In genomic region chr17:79350516-79350915, GRCh38 we compare ENCODE assay signal across 28 cellular contexts.
DNase-seq lines count a peak whose midpoint lies in the region; ATAC-seq, FAIRE-seq and TF ChIP-seq lines count a peak whose summit lies in the region.
"Had no signal": no experiment of that assay in that cellular context is flagged by ENCODE, and none has a peak within 500 bp of the region (broad histone marks: within the 10 kb centered on the region; RNA-seq: fewer than 3 reads in every experiment).

No MANE protein-coding gene starts in this region.

- H3K27me3 Mint-ChIP-seq in activated CD8-positive, alpha-beta memory T cell treated with anti-CD3 and anti-CD28 coated beads, Interleukin-2, amount 10 ng/mL, durations not matched to agents 7 days and 5 days, result peaks cover 17% of the 10 kb centered on the region
- peaks cover 59% of the 10 kb centered on the region for H3K27me3 Mint-ChIP-seq in chondrocyte (ENCODE audit: low read depth)

- TF ChIP-seq CTCF in chondrocyte (IDR thresholded peaks at IDR 0.05) (no peak), kidney (IDR thresholded peaks at IDR 0.05; ENCODE audit: borderline replicate concordance, extremely low read depth, insufficient read depth) (no peak)

- H3K4me1 ChIP-seq in kidney (ENCODE audit: control insufficient read depth in 1 of 2, insufficient read depth in 1 of 2, low read depth in 1 of 2, low read length in 2 of 2), result no peaks in the 10 kb centered on the region
- H3K4me1 ChIP-seq: A549, BE2C, BLaER1 had no signal

- H3K9me3 ChIP-seq in kidney (ENCODE audit: control insufficient read depth in 1 of 2, low read length in 2 of 2), result peaks cover 0 to under 1% of the 10 kb centered on the region in 2 donors
- H3K9me3 ChIP-seq: BE2C had no signal

- no peak overlapping the region for H3K9ac ChIP-seq in kidney (ENCODE audit: low read length in 2 of 2)
- H3K9ac ChIP-seq: BLaER1 had no signal

- H3K36me3 Mint-ChIP-seq in activated CD8-positive, alpha-beta memory T cell treated with anti-CD3 and anti-CD28 coated beads, Interleukin-2, amount 10 ng/mL, durations not matched to agents 7 days and 5 days, result no peaks in the 10 kb centered on the region
- no peaks in the 10 kb centered on the region for H3K36me3 Mint-ChIP-seq in chondrocyte (ENCODE audit: low read depth)
- no peaks in the 10 kb centered on the region for H3K36me3 Mint-ChIP-seq in stimulated activated effector memory CD8-positive, alpha-beta T cell treated with anti-CD3 and anti-CD28 coated beads, Interleukin-12 subunit alpha, Interleukin-12 subunit beta, amount 100 ng/mL, for 72 hours
- H3K36me3 Mint-ChIP-seq: CD14-positive monocyte; CD4-positive, alpha-beta memory T cell; CD4-positive, CD25-positive, alpha-beta regulatory T cell had no signal

- peak; percentile 5 for DNase-seq in activated CD8-positive, alpha-beta memory T cell treated with anti-CD3 and anti-CD28 coated beads, Interleukin-2, amount 50 U/mL, for 4 hours
- DNase-seq in activated CD8-positive, alpha-beta memory T cell treated with anti-CD3 and anti-CD28 coated beads, Interleukin-2, amount 10 ng/mL, durations not matched to agents 7 days and 5 days, result no peak
- peak; percentile 51 for DNase-seq in chondrocyte (ENCODE audit: low spot score)
- DNase-seq in kidney, result peak; percentile 55
- DNase-seq in stimulated activated effector memory CD8-positive, alpha-beta T cell treated with anti-CD3 and anti-CD28 coated beads, Interleukin-12 subunit alpha, Interleukin-12 subunit beta, amount 100 ng/mL, for 72 hours (ENCODE audit: low spot score in 2 of 2), result no peak
- DNase-seq in HUDEP-2 (lab: John Stamatoyannopoulos, UW; ENCODE audit: unreplicated experiment in 76 of 76), result no peak
- DNase-seq in NCI-H2029 (lab: John Stamatoyannopoulos, UW), result no peak
- DNase-seq: ACHN; BE2C; C1 segment of cervical spinal cord; CD4-positive, alpha-beta memory T cell; CD4-positive, CD25-positive, alpha-beta regulatory T cell; CD8-positive, alpha-beta memory T cell; COR-L47; DMS 273 treated with DMSO at 0.1 percent for 48 hours; DMS153; DMS53; DMS79; DND-41; EL; GDM1 had no signal

- FAIRE-seq in kidney (lab: Jason Lieb, UNC), result no peak
- FAIRE-seq: A549, GM12878, GM12892, GM18507 had no signal

- no peak overlapping the region for H3K27ac ChIP-seq in kidney (ENCODE audit: low read depth in 2 of 2, low read length in 2 of 2)
- H3K27ac ChIP-seq: 22Rv1, A549, BLaER1 had no signal

- CTCF ChIA-PET in activated CD8-positive, alpha-beta memory T cell treated with anti-CD3 and anti-CD28 coated beads, Interleukin-2, amount 10 ng/mL, durations not matched to agents 7 days and 5 days (lab: Charles Lee), result no interaction called here

- H3K4me3 ChIP-seq in kidney (ENCODE audit: low read length in 2 of 2), result no peak overlapping the region
- H3K4me3 ChIP-seq: A549, BLaER1, GM12878 had no signal

- no peaks in the 10 kb centered on the region for H3K9me3 Mint-ChIP-seq in activated CD8-positive, alpha-beta memory T cell treated with anti-CD3 and anti-CD28 coated beads, Interleukin-2, amount 10 ng/mL, durations not matched to agents 7 days and 5 days (ENCODE audit: low read depth)
- H3K9me3 Mint-ChIP-seq in chondrocyte (ENCODE audit: low read depth), result peaks cover 1% of the 10 kb centered on the region
- peaks cover 1% of the 10 kb centered on the region for H3K9me3 Mint-ChIP-seq in stimulated activated effector memory CD8-positive, alpha-beta T cell treated with anti-CD3 and anti-CD28 coated beads, Interleukin-12 subunit alpha, Interleukin-12 subunit beta, amount 100 ng/mL, for 72 hours

- no peak overlapping the region for H3K27ac Mint-ChIP-seq in activated CD8-positive, alpha-beta memory T cell treated with anti-CD3 and anti-CD28 coated beads, Interleukin-2, amount 10 ng/mL, durations not matched to agents 7 days and 5 days
- H3K27ac Mint-ChIP-seq in chondrocyte (ENCODE audit: unreplicated experiment), result no peak overlapping the region
- H3K27ac Mint-ChIP-seq in stimulated activated effector memory CD8-positive, alpha-beta T cell treated with anti-CD3 and anti-CD28 coated beads, Interleukin-12 subunit alpha, Interleukin-12 subunit beta, amount 100 ng/mL, for 72 hours, result no peak overlapping the region
- H3K27ac Mint-ChIP-seq: CD14-positive monocyte; CD4-positive, alpha-beta memory T cell; CD4-positive, CD25-positive, alpha-beta regulatory T cell; CD8-positive, alpha-beta memory T cell had no signal

- ATAC-seq in activated CD8-positive, alpha-beta memory T cell treated with anti-CD3 and anti-CD28 coated beads, Interleukin-2, amount 10 ng/mL, durations not matched to agents 7 days and 5 days, result no peak
- ATAC-seq in stimulated activated effector memory CD8-positive, alpha-beta T cell treated with anti-CD3 and anti-CD28 coated beads, Interleukin-12 subunit alpha, Interleukin-12 subunit beta, amount 100 ng/mL, for 72 hours, result peak; percentile 8
- ATAC-seq: A549, GM12878 had no signal

- intact Hi-C loops in kidney (cut with DNase I), result no loop called here

- H3K36me3 ChIP-seq in kidney (ENCODE audit: control insufficient read depth in 1 of 2, insufficient read depth in 2 of 2, low read length in 2 of 2), result no peaks in the 10 kb centered on the region
- H3K36me3 ChIP-seq: BE2C, BLaER1 had no signal

- H3K4me1 Mint-ChIP-seq in activated CD8-positive, alpha-beta memory T cell treated with anti-CD3 and anti-CD28 coated beads, Interleukin-2, amount 10 ng/mL, durations not matched to agents 7 days and 5 days, result no peaks in the 10 kb centered on the region
- H3K4me1 Mint-ChIP-seq in chondrocyte (ENCODE audit: low read depth), result no peaks in the 10 kb centered on the region
- no peaks in the 10 kb centered on the region for H3K4me1 Mint-ChIP-seq in stimulated activated effector memory CD8-positive, alpha-beta T cell treated with anti-CD3 and anti-CD28 coated beads, Interleukin-12 subunit alpha, Interleukin-12 subunit beta, amount 100 ng/mL, for 72 hours
- H3K4me1 Mint-ChIP-seq: CD14-positive monocyte; CD4-positive, alpha-beta memory T cell; CD4-positive, CD25-positive, alpha-beta regulatory T cell; CD8-positive, alpha-beta memory T cell had no signal

- no peak overlapping the region for H3K4me3 Mint-ChIP-seq in activated CD8-positive, alpha-beta memory T cell treated with anti-CD3 and anti-CD28 coated beads, Interleukin-2, amount 10 ng/mL, durations not matched to agents 7 days and 5 days
- H3K4me3 Mint-ChIP-seq in chondrocyte (ENCODE audit: unreplicated experiment), result no peak overlapping the region
- no peak overlapping the region for H3K4me3 Mint-ChIP-seq in stimulated activated effector memory CD8-positive, alpha-beta T cell treated with anti-CD3 and anti-CD28 coated beads, Interleukin-12 subunit alpha, Interleukin-12 subunit beta, amount 100 ng/mL, for 72 hours
- H3K4me3 Mint-ChIP-seq: CD14-positive monocyte; CD4-positive, alpha-beta memory T cell; CD4-positive, CD25-positive, alpha-beta regulatory T cell; CD8-positive, alpha-beta memory T cell had no signal

Comparison
In these comparisons a context has a peak if more than half of its experiments do, and no peak if none do; other contexts are left out.
1. DNase-seq: peak in activated CD8-positive, alpha-beta memory T cell treated with anti-CD3 and anti-CD28 coated beads, Interleukin-2, amount 50 U/mL, for 4 hours (single experiment), chondrocyte (single experiment) and kidney (single experiment); none in activated CD8-positive, alpha-beta memory T cell treated with anti-CD3 and anti-CD28 coated beads, Interleukin-2, amount 10 ng/mL, durations not matched to agents 7 days and 5 days (single experiment), stimulated activated effector memory CD8-positive, alpha-beta T cell treated with anti-CD3 and anti-CD28 coated beads, Interleukin-12 subunit alpha, Interleukin-12 subunit beta, amount 100 ng/mL, for 72 hours (0 of 2), HUDEP-2 (0 of 76) and NCI-H2029 (single experiment).